ENCODE assay signal across 22 cellular contexts in the genomic region with DNA sequence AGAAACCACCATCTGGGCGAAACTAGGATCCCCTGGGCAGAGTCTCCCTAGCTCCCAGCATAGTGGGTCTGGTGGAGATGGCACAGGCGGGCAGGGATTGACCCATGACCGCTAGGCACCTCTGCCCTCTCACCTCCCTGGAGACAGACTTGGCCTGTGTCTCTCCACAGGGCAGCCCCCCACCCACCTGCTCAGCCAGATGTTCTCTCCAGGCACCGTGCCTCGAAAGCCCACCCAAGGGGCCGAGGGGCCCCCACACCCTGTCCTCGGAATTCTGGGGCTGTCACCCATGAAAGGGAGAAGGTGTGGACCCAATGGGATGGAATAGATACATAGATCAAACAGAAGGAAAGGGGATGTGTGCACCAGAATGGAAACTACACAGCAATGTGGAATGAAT.
"Had no signal": no experiment of that assay in that cellular context is flagged by ENCODE, and none has a peak within 500 bp of the region (broad histone marks: within the 10 kb centered on the region; RNA-seq: fewer than 3 reads in every experiment).

No MANE protein-coding gene starts in this region.

- ATAC-seq: heart right ventricle; left cardiac atrium; left lung; natural killer cell; pancreas; right lobe of liver; stimulated activated naive CD8-positive, alpha-beta T cell treated with anti-CD3 and anti-CD28 coated beads, Interleukin-15, amount 100 ng/mL, for 72 hours had no signal

- H3K4me1 ChIP-seq: esophagus squamous epithelium, heart right ventricle, left lung, pancreas, right lobe of liver, suprapubic skin, vagina had no signal

- H3K27ac Mint-ChIP-seq: natural killer cell; stimulated activated naive CD8-positive, alpha-beta T cell treated with anti-CD3 and anti-CD28 coated beads, Interleukin-15, amount 100 ng/mL, for 72 hours had no signal

- H3K27me3 ChIP-seq: pancreas, right lobe of liver, vagina had no signal

- H3K4me1 Mint-ChIP-seq: stimulated activated naive CD8-positive, alpha-beta T cell treated with anti-CD3 and anti-CD28 coated beads, Interleukin-15, amount 100 ng/mL, for 72 hours had no signal

- H3K9me3 ChIP-seq: esophagus squamous epithelium, heart right ventricle, left lung, neutrophil, pancreas, right lobe of liver, suprapubic skin, vagina had no signal

- H3K4me3 Mint-ChIP-seq: natural killer cell; stimulated activated naive CD8-positive, alpha-beta T cell treated with anti-CD3 and anti-CD28 coated beads, Interleukin-15, amount 100 ng/mL, for 72 hours had no signal

- H3K9me3 Mint-ChIP-seq: natural killer cell; stimulated activated naive CD8-positive, alpha-beta T cell treated with anti-CD3 and anti-CD28 coated beads, Interleukin-15, amount 100 ng/mL, for 72 hours had no signal

- DNase-seq: effector CD8-positive, alpha-beta T cell; esophagus squamous epithelium; foreskin melanocyte; glutamatergic neuron; heart right ventricle; hippocampal formation; left cardiac atrium; right lobe of liver; small intestine; stimulated activated CD4-positive, alpha-beta T cell treated with anti-CD3 and anti-CD28 coated beads, Interleukin-12 subunit alpha, Interleukin-12 subunit beta, amount 100 ng/mL, for 4 hours; stimulated activated CD4-positive, alpha-beta T cell treated with anti-CD3 and anti-CD28 coated beads, Interleukin-1b, Interleukin-23, amount 100 ng/mL, for 48 hours; stimulated activated CD4-positive, alpha-beta T cell treated with anti-CD3 and anti-CD28 coated beads, Interleukin-4, amount 100 ng/mL, for 1 hour; stimulated activated naive CD4-positive, alpha-beta T cell; stimulated activated naive CD8-positive, alpha-beta T cell treated with anti-CD3 and anti-CD28 coated beads, Interleukin-15, amount 100 ng/mL, for 72 hours; trophoblast cell had no signal

- H3K4me3 ChIP-seq: dorsolateral prefrontal cortex, esophagus squamous epithelium, heart right ventricle, left lung, pancreas, right lobe of liver, suprapubic skin, vagina had no signal

- H3K36me3 ChIP-seq: esophagus squamous epithelium, heart right ventricle, left lung, neutrophil, pancreas, right lobe of liver, suprapubic skin, vagina had no signal

- H3K27ac ChIP-seq: dorsolateral prefrontal cortex, esophagus squamous epithelium, heart right ventricle, left lung, neutrophil, pancreas, right lobe of liver, suprapubic skin, vagina had no signal

- H3K36me3 Mint-ChIP-seq: natural killer cell had no signal
